ENCODE assay signal across 8 cellular contexts in genomic region chr19:46787040-46787330, GRCh38. TPM values are rescaled to one million over a fixed set of nuclear protein-coding genes. Genes with fewer than 3 reads are reported as not detected.
DNase-seq lines count a peak whose midpoint lies in the region; ATAC-seq and TF ChIP-seq lines count a peak whose summit lies in the region.

No MANE protein-coding gene starts in this region.

- peak overlapping the region; percentile 95 to 100 (median 96) for H3K27ac Mint-ChIP-seq in CD8-positive, alpha-beta memory T cell

- DNase-seq in CD8-positive, alpha-beta memory T cell = no peak
- DNase-seq in OCI-LY7 (ENCODE audit: low spot score) = no peak
- no peak for DNase-seq in epithelial cell of esophagus (ENCODE audit: low read depth)
- peak; percentile 6 for DNase-seq in osteoblast (ENCODE audit: insufficient read length, low spot score, missing footprints)
- no peak for DNase-seq in posterior vena cava (ENCODE audit: low spot score)
- no peak for DNase-seq in activated effector memory CD4-positive, alpha-beta T cell treated with anti-CD3 and anti-CD28 coated beads, Interleukin-2, amount 50 U/mL, for 16 hours
- DNase-seq in NCI-H510A treated with DMSO at 0.1 percent for 48 hours (lab: John Stamatoyannopoulos, UW) = no peak

- TF ChIP-seq CTCF in OCI-LY7 (conservative IDR thresholded peaks at IDR 0.05; ENCODE audit: low read length) = no peak
- no peak for TF ChIP-seq CTCF in epithelial cell of esophagus (IDR thresholded peaks at IDR 0.05; ENCODE audit: insufficient read depth, low read depth, low read length, missing control alignments)
- no peak for TF ChIP-seq CTCF in osteoblast (IDR thresholded peaks at IDR 0.05; ENCODE audit: extremely low read depth, low read depth, low read length)

- no peaks in the 10 kb centered on the region for H3K9me3 Mint-ChIP-seq in CD8-positive, alpha-beta memory T cell

- intact Hi-C loops in OCI-LY7 (cut with micrococcal nuclease; ENCODE audit: unreplicated experiment) = loop anchor here (2.0 to 5.0 kb wide), 2 partner anchors 38 to 70 kb away; partner anchors contain the start of gene PRKD2
- intact Hi-C loops in posterior vena cava (cut with DNase I) = no loop called here

- H3K4me2 ChIP-seq in OCI-LY7 (ENCODE audit: low read length) (peak overlapping the region; percentile 74), osteoblast (ENCODE audit: insufficient read depth, low read length) (peak overlapping the region; percentile 99)

- no peak for ATAC-seq in GM21526 (IDR thresholded peaks at IDR 0.05; ENCODE audit: low FRiP score, unreplicated experiment)

- H3K4me3 ChIP-seq in CD8-positive, alpha-beta memory T cell (ENCODE audit: low read length) = peak overlapping the region; percentile 88
- H3K4me3 ChIP-seq in OCI-LY7 (ENCODE audit: low read depth, low read length, poor library complexity, severe bottlenecking) (peak overlapping the region; percentile 87), epithelial cell of esophagus (ENCODE audit: low read length) (peak overlapping the region; percentile 98), osteoblast (ENCODE audit: insufficient read depth, low read length) (peak overlapping the region; percentile 80)

- no peaks in the 10 kb centered on the region for H3K27me3 ChIP-seq in CD8-positive, alpha-beta memory T cell (ENCODE audit: insufficient read depth, low read length, poor library complexity, severe bottlenecking)
- H3K27me3 ChIP-seq in osteoblast (ENCODE audit: insufficient read depth, low read length) = no peaks in the 10 kb centered on the region

- H3K4me1 ChIP-seq in CD8-positive, alpha-beta memory T cell (ENCODE audit: insufficient read depth, low read length) = peaks cover 49% of the 10 kb centered on the region
- H3K4me1 ChIP-seq in OCI-LY7 (ENCODE audit: insufficient read depth, low read length, poor library complexity, severe bottlenecking) (peaks cover 24% of the 10 kb centered on the region), osteoblast (ENCODE audit: insufficient read depth, low read length) (peaks cover 33% of the 10 kb centered on the region)

- CTCF ChIA-PET in CD8-positive, alpha-beta memory T cell (lab: Charles Lee) = interaction anchor here (1.2 to 4.4 kb wide), 5 partner anchors 20 to 53 kb away, joined by 3 to 16 read pairs (median 9); no protein-coding TSS in a partner anchor
- CTCF ChIA-PET in OCI-LY7 (lab: Charles Lee; ENCODE audit: unreplicated experiment) = no interaction called here

- peak overlapping the region; percentile 92 for H3K27ac ChIP-seq in CD8-positive, alpha-beta memory T cell (ENCODE audit: low read depth, low read length)
- peak overlapping the region; percentile 90 for H3K27ac ChIP-seq in OCI-LY7 (ENCODE audit: low read depth, low read length, poor library complexity, severe bottlenecking)
- H3K27ac ChIP-seq in osteoblast (ENCODE audit: low read depth, low read length) = peak overlapping the region; percentile 97

- H3K4me1 Mint-ChIP-seq in CD8-positive, alpha-beta memory T cell = peaks cover 54 to 66% (median 66%) of the 10 kb centered on the region in 3 donors

- H3K36me3 ChIP-seq in CD8-positive, alpha-beta memory T cell (ENCODE audit: insufficient read depth, low read length) = peaks cover 5% of the 10 kb centered on the region
- H3K36me3 ChIP-seq in OCI-LY7 (ENCODE audit: insufficient read depth, low read length) (peaks cover 60% of the 10 kb centered on the region), osteoblast (ENCODE audit: insufficient read depth, low read length) (peaks cover 35% of the 10 kb centered on the region)

- peak overlapping the region; percentile 87 to 97 (median 92) for H3K4me3 Mint-ChIP-seq in CD8-positive, alpha-beta memory T cell

- no peaks in the 10 kb centered on the region for H3K27me3 Mint-ChIP-seq in CD8-positive, alpha-beta memory T cell

- POLR2A ChIA-PET in CD8-positive, alpha-beta memory T cell (lab: Charles Lee) = interaction anchor here (1.8 to 1.9 kb wide), 2 partner anchors 33 to 53 kb away, joined by 5 to 11 read pairs; no protein-coding TSS in a partner anchor
- POLR2A ChIA-PET in OCI-LY7 (lab: Charles Lee) = no interaction called here

- H2AFZ ChIP-seq in OCI-LY7 (ENCODE audit: low read length) (no peak overlapping the region), osteoblast (ENCODE audit: low read length) (peak overlapping the region; percentile 35)

- no TSS peak for BruUV-seq in OCI-LY7 (replicated peaks; lab: Mats Ljungman, UMichigan)

- H3K36me3 Mint-ChIP-seq in CD8-positive, alpha-beta memory T cell = peaks cover 0 to 20% (median 2%) of the 10 kb centered on the region in 3 donors

- H4K20me1 ChIP-seq in OCI-LY7 (ENCODE audit: insufficient read depth, low read length) (peaks cover 12% of the 10 kb centered on the region; the same call in 1 of the 2 replicates), osteoblast (ENCODE audit: insufficient read depth, low read length) (peaks cover 35% of the 10 kb centered on the region)

- H3K79me2 ChIP-seq in OCI-LY7 (ENCODE audit: insufficient read depth, low read depth, low read length) (peaks cover 64% of the 10 kb centered on the region), osteoblast (ENCODE audit: insufficient read depth, low read length) (peaks cover 63% of the 10 kb centered on the region)

- no peaks in the 10 kb centered on the region for H3K9me2 ChIP-seq in OCI-LY7 (ENCODE audit: insufficient read depth, low read length)

- no peaks in the 10 kb centered on the region for H3K9me3 ChIP-seq in CD8-positive, alpha-beta memory T cell (ENCODE audit: low read length)
- H3K9me3 ChIP-seq in OCI-LY7 (ENCODE audit: low read length) = no peaks in the 10 kb centered on the region
- H3K9me3 ChIP-seq in osteoblast (ENCODE audit: low read depth, low read length) = no peaks in the 10 kb centered on the region

RNA-seq across cellular contexts. Expression of gene SLC1A5, which starts 1.4 kb away (rescaled TPM):
- 100 to 1,000 TPM; 377 to 380 TPM for total RNA-seq in CD8-positive, alpha-beta memory T cell
- 19.1 TPM for polyA plus RNA-seq in CD8-positive, alpha-beta memory T cell
- 111 and 145 TPM in 2 replicates for total RNA-seq in OCI-LY7 (2014; rRNA removed; shearing (Covaris generic))
- total RNA-seq in OCI-LY7 (2022) (161 and 167 TPM in 2 replicates), osteoblast (274 and 354 TPM in 2 replicates), posterior vena cava (10 to 100 TPM; 56.6 to 95.5 TPM)

RNA-seq across cellular contexts. Expression of gene STRN4, which starts 40.7 kb away (rescaled TPM):
- 10 to 100 TPM; 68.8 to 70.4 TPM for total RNA-seq in CD8-positive, alpha-beta memory T cell
- 23.2 TPM for polyA plus RNA-seq in CD8-positive, alpha-beta memory T cell
- 77.8 and 115 TPM in 2 replicates for total RNA-seq in OCI-LY7 (2014; rRNA removed; shearing (Covaris generic))
- 68.0 and 77.3 TPM in 2 replicates for total RNA-seq in OCI-LY7 (2022)
- 56.3 and 56.5 TPM in 2 replicates for total RNA-seq in osteoblast
- 10 to 100 TPM; 58.6 to 71.8 TPM for total RNA-seq in posterior vena cava

RNA-seq across cellular contexts. Expression of gene FKRP, which starts 41.1 kb away (rescaled TPM):
- total RNA-seq in CD8-positive, alpha-beta memory T cell = 10 to 100 TPM; 21.6 to 24.4 TPM
- polyA plus RNA-seq in CD8-positive, alpha-beta memory T cell = 6.4 TPM
- 15.5 and 24.6 TPM in 2 replicates for total RNA-seq in OCI-LY7 (2014; rRNA removed; shearing (Covaris generic))
- total RNA-seq in OCI-LY7 (2022) = 18.9 and 26.6 TPM in 2 replicates
- total RNA-seq in osteoblast = 18.0 and 18.5 TPM in 2 replicates
- 10 to 100 TPM; 15.2 to 18.6 TPM for total RNA-seq in posterior vena cava
